Comparison of ENCODE assay signal across 30 cellular contexts in genomic region chr1:55609630-55610029, GRCh38.
"Had no signal": no experiment of that assay in that cellular context is flagged by ENCODE, and none has a peak within 500 bp of the region (broad histone marks: within the 10 kb centered on the region; RNA-seq: fewer than 3 reads in every experiment).

No MANE protein-coding gene starts in this region.

- H3K36me3 Mint-ChIP-seq: naive thymus-derived CD8-positive, alpha-beta T cell; natural killer cell treated with Interleukin-12 subunit alpha and Interleukin-12 subunit beta and Interleukin-15 and Interleukin-18, amount 100 ng/mL, for 72 hours; stimulated activated effector memory CD8-positive, alpha-beta T cell treated with anti-CD3 and anti-CD28 coated beads, Interleukin-12 subunit alpha, Interleukin-12 subunit beta, amount 100 ng/mL, for 72 hours; stimulated activated naive B cell treated with anti-CD40 and anti-IgM and Interleukin-4, amounts not matched to agents 10 μg/mL and 1 μg/mL and 100 μg/mL, for 72 hours; type B pancreatic cell had no signal

- H3K9ac ChIP-seq: parathyroid adenoma had no signal

- H3K27ac ChIP-seq: neutrophil, ovary, parathyroid adenoma, psoas muscle, right lobe of liver, sigmoid colon, stomach, transverse colon, upper lobe of right lung, uterus had no signal

- DNase-seq: naive thymus-derived CD8-positive, alpha-beta T cell; nephron progenitor cell; nucleus accumbens; ovary; posterior cingulate gyrus; psoas muscle; right cardiac atrium; right lobe of liver; sigmoid colon; small intestine; stimulated activated CD4-positive, alpha-beta T cell treated with anti-CD3 and anti-CD28 coated beads, Interleukin-15, amount 100 ng/mL, for 24 hours; stimulated activated CD4-positive, alpha-beta T cell treated with anti-CD3 and anti-CD28 coated beads, Interleukin-2, amount 100 ng/mL, for 24 hours; stimulated activated CD4-positive, alpha-beta T cell treated with anti-CD3 and anti-CD28 coated beads, Interleukin-2, amount 100 ng/mL, for 48 hours; stimulated activated CD4-positive, alpha-beta T cell treated with anti-CD3 and anti-CD28 coated beads, Interleukin-4, amount 100 ng/mL, for 24 hours; stimulated activated naive B cell treated with anti-CD40 and anti-IgM and Interleukin-4, amounts not matched to agents 10 μg/mL and 1 μg/mL and 100 μg/mL, for 72 hours; stimulated activated naive CD4-positive, alpha-beta T cell treated with Interleukin-2 at 50 U/mL for 16 hours; stomach; thyroid gland; transverse colon; upper lobe of right lung; uterus had no signal

- H3K27me3 ChIP-seq: neutrophil, ovary, right lobe of liver, sigmoid colon, stomach, thyroid gland, transverse colon, upper lobe of right lung, uterus had no signal

- H3K4me3 Mint-ChIP-seq: naive thymus-derived CD8-positive, alpha-beta T cell; natural killer cell treated with Interleukin-12 subunit alpha and Interleukin-12 subunit beta and Interleukin-15 and Interleukin-18, amount 100 ng/mL, for 72 hours; nephron progenitor cell; neural crest cell; stimulated activated effector memory CD8-positive, alpha-beta T cell treated with anti-CD3 and anti-CD28 coated beads, Interleukin-12 subunit alpha, Interleukin-12 subunit beta, amount 100 ng/mL, for 72 hours; stimulated activated naive B cell treated with anti-CD40 and anti-IgM and Interleukin-4, amounts not matched to agents 10 μg/mL and 1 μg/mL and 100 μg/mL, for 72 hours; stimulated activated naive CD8-positive, alpha-beta T cell treated with anti-CD3 and anti-CD28 coated beads, Interleukin-15, Interleukin-2, amounts not matched to agents 100 ng/mL and 50 ng/mL, for 24 hours; type B pancreatic cell had no signal

- H3K27me3 Mint-ChIP-seq: type B pancreatic cell had no signal

- H3K4me1 ChIP-seq: psoas muscle, right lobe of liver, sigmoid colon, stomach, uterus had no signal

- H3K9me3 ChIP-seq: neutrophil, ovary, right lobe of liver, thoracic aorta, thyroid gland, upper lobe of right lung, uterus had no signal

- H3K27ac Mint-ChIP-seq: naive thymus-derived CD8-positive, alpha-beta T cell; natural killer cell treated with Interleukin-12 subunit alpha and Interleukin-12 subunit beta and Interleukin-15 and Interleukin-18, amount 100 ng/mL, for 72 hours; progenitor cell of endocrine pancreas; stimulated activated effector memory CD8-positive, alpha-beta T cell treated with anti-CD3 and anti-CD28 coated beads, Interleukin-12 subunit alpha, Interleukin-12 subunit beta, amount 100 ng/mL, for 72 hours; stimulated activated naive B cell treated with anti-CD40 and anti-IgM and Interleukin-4, amounts not matched to agents 10 μg/mL and 1 μg/mL and 100 μg/mL, for 72 hours; stimulated activated naive CD8-positive, alpha-beta T cell treated with anti-CD3 and anti-CD28 coated beads, Interleukin-15, Interleukin-2, amounts not matched to agents 100 ng/mL and 50 ng/mL, for 24 hours; type B pancreatic cell had no signal

- H3K4me3 ChIP-seq: ovary, psoas muscle, right lobe of liver, sigmoid colon, stomach, thoracic aorta, thyroid gland, transverse colon, upper lobe of right lung, uterus had no signal

- ATAC-seq: naive thymus-derived CD8-positive, alpha-beta T cell; natural killer cell treated with Interleukin-12 subunit alpha and Interleukin-12 subunit beta and Interleukin-15 and Interleukin-18, amount 100 ng/mL, for 72 hours; psoas muscle; right cardiac atrium; right lobe of liver; stimulated activated effector memory CD8-positive, alpha-beta T cell treated with anti-CD3 and anti-CD28 coated beads, Interleukin-12 subunit alpha, Interleukin-12 subunit beta, amount 100 ng/mL, for 72 hours; stimulated activated naive B cell treated with anti-CD40 and anti-IgM and Interleukin-4, amounts not matched to agents 10 μg/mL and 1 μg/mL and 100 μg/mL, for 72 hours; upper lobe of right lung had no signal

- H3K9me3 Mint-ChIP-seq: natural killer cell treated with Interleukin-12 subunit alpha and Interleukin-12 subunit beta and Interleukin-15 and Interleukin-18, amount 100 ng/mL, for 72 hours; stimulated activated effector memory CD8-positive, alpha-beta T cell treated with anti-CD3 and anti-CD28 coated beads, Interleukin-12 subunit alpha, Interleukin-12 subunit beta, amount 100 ng/mL, for 72 hours; stimulated activated naive CD8-positive, alpha-beta T cell treated with anti-CD3 and anti-CD28 coated beads, Interleukin-15, Interleukin-2, amounts not matched to agents 100 ng/mL and 50 ng/mL, for 24 hours had no signal

- H3K4me1 Mint-ChIP-seq: naive thymus-derived CD8-positive, alpha-beta T cell; neural crest cell; stimulated activated effector memory CD8-positive, alpha-beta T cell treated with anti-CD3 and anti-CD28 coated beads, Interleukin-12 subunit alpha, Interleukin-12 subunit beta, amount 100 ng/mL, for 72 hours; stimulated activated naive B cell treated with anti-CD40 and anti-IgM and Interleukin-4, amounts not matched to agents 10 μg/mL and 1 μg/mL and 100 μg/mL, for 72 hours had no signal

- H2AFZ ChIP-seq: parathyroid adenoma had no signal

- H3K36me3 ChIP-seq: neutrophil, ovary, right lobe of liver, sigmoid colon, stomach, thoracic aorta, thyroid gland, transverse colon, upper lobe of right lung, uterus had no signal

- FAIRE-seq: small intestine had no signal
